ENCODE assay signal across 14 cellular contexts in genomic region chr3:64019271-64019670, GRCh38.
"Had no signal": no experiment of that assay in that cellular context is flagged by ENCODE, and none has a peak within 500 bp of the region (broad histone marks: within the 10 kb centered on the region; RNA-seq: fewer than 3 reads in every experiment).

No MANE protein-coding gene starts in this region.

- H3K9me3 ChIP-seq: left lung, ovary, sigmoid colon, SK-N-SH, upper lobe of right lung had no signal

- H3K27ac Mint-ChIP-seq: activated B cell treated with CpG ODN at 0.5 μM for 24 hours had no signal

- H3K9me3 Mint-ChIP-seq: activated B cell treated with CpG ODN at 0.5 μM for 24 hours had no signal

- H3K4me3 Mint-ChIP-seq: activated B cell treated with CpG ODN at 0.5 μM for 24 hours had no signal

- H3K27me3 Mint-ChIP-seq: activated B cell treated with CpG ODN at 0.5 μM for 24 hours had no signal

- H3K27me3 ChIP-seq: dorsolateral prefrontal cortex, left lung, ovary, sigmoid colon, upper lobe of right lung had no signal

- DNase-seq: activated B cell treated with CpG ODN at 0.5 μM for 24 hours; activated CD4-positive, alpha-beta T cell treated with anti-CD3 and anti-CD28 coated beads, Interleukin-2, amount 50 U/mL, for 1 hour; activated naive CD4-positive, alpha-beta T cell treated with anti-CD3 and anti-CD28 coated beads, Interleukin-2, amount 50 U/mL, for 16 hours; aorta; dorsolateral prefrontal cortex; islet precursor cell; left lung; ovary; sigmoid colon; SK-N-SH; stimulated activated CD4-positive, alpha-beta T cell treated with anti-CD3 and anti-CD28 coated beads, Interleukin-2, amount 100 ng/mL, for 24 hours; stimulated activated naive CD4-positive, alpha-beta T cell treated with Interleukin-2 at 50 U/mL for 16 hours; upper lobe of right lung had no signal

- H3K4me3 ChIP-seq: left lung, ovary, sigmoid colon, upper lobe of right lung had no signal

- H3K27ac ChIP-seq: dorsolateral prefrontal cortex, left lung, ovary, sigmoid colon, upper lobe of right lung had no signal

- H3K36me3 ChIP-seq: ovary had no signal

- ATAC-seq: esophagus mucosa, left lung, upper lobe of right lung had no signal
